ENCODE assay signal across 1 cellular context in the genomic region with DNA sequence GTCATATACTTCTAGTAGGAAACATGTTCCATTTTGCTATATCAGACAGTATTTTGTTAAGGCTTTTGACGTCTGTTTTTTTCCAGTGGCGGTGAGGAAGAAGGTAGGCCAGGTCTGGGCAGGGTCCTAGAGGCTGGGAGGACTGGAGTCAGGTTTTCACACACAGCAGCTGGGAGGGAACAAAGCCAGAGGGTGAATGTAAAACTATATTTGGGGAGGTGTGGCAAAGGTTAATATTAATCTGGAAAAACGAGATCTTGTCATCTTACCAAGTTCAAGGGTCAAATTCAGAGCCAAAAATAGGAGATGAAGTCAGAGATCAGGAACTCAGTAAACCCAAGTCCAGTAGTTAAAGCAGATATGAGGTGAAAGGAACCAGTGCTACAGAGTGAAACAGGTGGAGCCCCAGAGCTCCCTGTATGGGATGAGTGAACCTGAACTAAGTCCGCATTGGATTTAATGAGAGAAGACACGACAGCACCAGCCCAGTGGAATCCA.
TF ChIP-seq lines count a peak whose summit lies in the region.

No MANE protein-coding gene starts in this region.

TF ChIP-seq in HepG2, 621 proteins besides CTCF, POLR2A, EP300 and RAD21 (continues in another document):
- TF ChIP-seq, protein P1, sequence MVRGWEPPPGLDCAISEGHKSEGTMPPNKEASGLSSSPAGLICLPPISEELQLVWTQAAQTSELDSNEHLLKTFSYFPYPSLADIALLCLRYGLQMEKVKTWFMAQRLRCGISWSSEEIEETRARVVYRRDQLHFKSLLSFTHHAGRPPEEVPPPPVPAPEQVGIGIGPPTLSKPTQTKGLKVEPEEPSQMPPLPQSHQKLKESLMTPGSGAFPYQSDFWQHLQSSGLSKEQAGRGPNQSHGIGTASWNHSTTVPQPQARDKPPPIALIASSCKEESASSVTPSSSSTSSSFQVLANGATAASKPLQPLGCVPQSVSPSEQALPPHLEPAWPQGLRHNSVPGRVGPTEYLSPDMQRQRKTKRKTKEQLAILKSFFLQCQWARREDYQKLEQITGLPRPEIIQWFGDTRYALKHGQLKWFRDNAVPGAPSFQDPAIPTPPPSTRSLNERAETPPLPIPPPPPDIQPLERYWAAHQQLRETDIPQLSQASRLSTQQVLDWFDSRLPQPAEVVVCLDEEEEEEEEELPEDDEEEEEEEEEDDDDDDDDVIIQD (CRISPR knock-in tag; IDR thresholded peaks at IDR 0.05; ENCODE audit: low read depth) = peak; percentile 71; the same call in 1 of the 2 replicates
- TF ChIP-seq ZNF567 (CRISPR knock-in tag; IDR thresholded peaks at IDR 0.05; ENCODE audit: borderline replicate concordance) (no peak), FOXP1 (IDR thresholded peaks at IDR 0.05) (no peak), FOXP1 (CRISPR knock-in tag; IDR thresholded peaks at IDR 0.05) (0 out of 2 replicates have a peak, but pooled peaks have one; percentile 15), ZNF468 (CRISPR knock-in tag; IDR thresholded peaks at IDR 0.05) (no peak), THAP8 (CRISPR knock-in tag; IDR thresholded peaks at IDR 0.05; ENCODE audit: borderline replicate concordance) (no peak), HCFC1 (IDR thresholded peaks at IDR 0.05; ENCODE audit: low read depth, low read length) (no peak), SIX4 (CRISPR knock-in tag; IDR thresholded peaks at IDR 0.05) (peak; percentile 76), SUZ12 (IDR thresholded peaks at IDR 0.05; ENCODE audit: low read depth, low read length) (no peak), SMARCC2 (IDR thresholded peaks at IDR 0.05) (no peak), ZNF609 (CRISPR knock-in tag; IDR thresholded peaks at IDR 0.05; ENCODE audit: borderline replicate concordance) (peak; percentile 56; the same call in 1 of the 2 replicates), ZNF670 (CRISPR knock-in tag; IDR thresholded peaks at IDR 0.05; ENCODE audit: borderline replicate concordance) (no peak), FOXO1 (CRISPR knock-in tag; IDR thresholded peaks at IDR 0.05) (peak; percentile 41; the same call in 1 of the 2 replicates), PCBP2 (optimal IDR thresholded peaks at IDR 0.05; ENCODE audit: low read depth, low read length, poor library complexity, severe bottlenecking) (no peak), TBP (CRISPR knock-in tag; IDR thresholded peaks at IDR 0.05) (no peak), GFI1 (CRISPR knock-in tag; IDR thresholded peaks at IDR 0.05; ENCODE audit: borderline replicate concordance) (0 out of 2 replicates have a peak, but pooled peaks have one; percentile 55), SMAD3 (CRISPR knock-in tag; IDR thresholded peaks at IDR 0.05) (no peak), ZFAT (CRISPR knock-in tag; conservative IDR thresholded peaks at IDR 0.05) (no peak), MAZ (IDR thresholded peaks at IDR 0.05; ENCODE audit: borderline replicate concordance, low read depth, low read length) (no peak), MAZ (CRISPR knock-in tag; IDR thresholded peaks at IDR 0.05; ENCODE audit: low read depth) (no peak), NCOR1 (IDR thresholded peaks at IDR 0.05; ENCODE audit: borderline replicate concordance, low read length) (peak; percentile 50; the same call in 1 of the 2 replicates), ZKSCAN5 (CRISPR knock-in tag; IDR thresholded peaks at IDR 0.05) (no peak), ESRRA (CRISPR knock-in tag; IDR thresholded peaks at IDR 0.05; ENCODE audit: low read depth) (no peak), ZNF816 (CRISPR knock-in tag; IDR thresholded peaks at IDR 0.05; ENCODE audit: borderline replicate concordance) (0 out of 2 replicates have a peak, but pooled peaks have one; percentile 32), MED1 (CRISPR knock-in tag; IDR thresholded peaks at IDR 0.05) (peak; percentile 70), ZNF746 (CRISPR knock-in tag; IDR thresholded peaks at IDR 0.05) (no peak; the same call in 1 of the 2 replicates), ZNF33A (CRISPR knock-in tag; IDR thresholded peaks at IDR 0.05; ENCODE audit: borderline replicate concordance) (no peak), HNF4G (IDR thresholded peaks at IDR 0.05; ENCODE audit: borderline replicate concordance, low read depth, low read length) (peak; percentile 71; the same call in 1 of the 2 replicates), HNF4G (CRISPR knock-in tag; IDR thresholded peaks at IDR 0.05; ENCODE audit: borderline replicate concordance, low read depth) (no peak), SKI (IDR thresholded peaks at IDR 0.05; ENCODE audit: partially characterized antibody) (peak; percentile 84), ZFX (CRISPR knock-in tag; IDR thresholded peaks at IDR 0.05; ENCODE audit: low read depth) (0 out of 2 replicates have a peak, but pooled peaks have one; percentile 36), ZNF569 (CRISPR knock-in tag; IDR thresholded peaks at IDR 0.05; ENCODE audit: borderline replicate concordance) (no peak)
- TF ChIP-seq, protein P2, sequence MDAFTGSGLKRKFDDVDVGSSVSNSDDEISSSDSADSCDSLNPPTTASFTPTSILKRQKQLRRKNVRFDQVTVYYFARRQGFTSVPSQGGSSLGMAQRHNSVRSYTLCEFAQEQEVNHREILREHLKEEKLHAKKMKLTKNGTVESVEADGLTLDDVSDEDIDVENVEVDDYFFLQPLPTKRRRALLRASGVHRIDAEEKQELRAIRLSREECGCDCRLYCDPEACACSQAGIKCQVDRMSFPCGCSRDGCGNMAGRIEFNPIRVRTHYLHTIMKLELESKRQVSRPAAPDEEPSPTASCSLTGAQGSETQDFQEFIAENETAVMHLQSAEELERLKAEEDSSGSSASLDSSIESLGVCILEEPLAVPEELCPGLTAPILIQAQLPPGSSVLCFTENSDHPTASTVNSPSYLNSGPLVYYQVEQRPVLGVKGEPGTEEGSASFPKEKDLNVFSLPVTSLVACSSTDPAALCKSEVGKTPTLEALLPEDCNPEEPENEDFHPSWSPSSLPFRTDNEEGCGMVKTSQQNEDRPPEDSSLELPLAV (CRISPR knock-in tag; conservative IDR thresholded peaks at IDR 0.05; ENCODE audit: low read depth) = no peak
- TF ChIP-seq, protein P3, sequence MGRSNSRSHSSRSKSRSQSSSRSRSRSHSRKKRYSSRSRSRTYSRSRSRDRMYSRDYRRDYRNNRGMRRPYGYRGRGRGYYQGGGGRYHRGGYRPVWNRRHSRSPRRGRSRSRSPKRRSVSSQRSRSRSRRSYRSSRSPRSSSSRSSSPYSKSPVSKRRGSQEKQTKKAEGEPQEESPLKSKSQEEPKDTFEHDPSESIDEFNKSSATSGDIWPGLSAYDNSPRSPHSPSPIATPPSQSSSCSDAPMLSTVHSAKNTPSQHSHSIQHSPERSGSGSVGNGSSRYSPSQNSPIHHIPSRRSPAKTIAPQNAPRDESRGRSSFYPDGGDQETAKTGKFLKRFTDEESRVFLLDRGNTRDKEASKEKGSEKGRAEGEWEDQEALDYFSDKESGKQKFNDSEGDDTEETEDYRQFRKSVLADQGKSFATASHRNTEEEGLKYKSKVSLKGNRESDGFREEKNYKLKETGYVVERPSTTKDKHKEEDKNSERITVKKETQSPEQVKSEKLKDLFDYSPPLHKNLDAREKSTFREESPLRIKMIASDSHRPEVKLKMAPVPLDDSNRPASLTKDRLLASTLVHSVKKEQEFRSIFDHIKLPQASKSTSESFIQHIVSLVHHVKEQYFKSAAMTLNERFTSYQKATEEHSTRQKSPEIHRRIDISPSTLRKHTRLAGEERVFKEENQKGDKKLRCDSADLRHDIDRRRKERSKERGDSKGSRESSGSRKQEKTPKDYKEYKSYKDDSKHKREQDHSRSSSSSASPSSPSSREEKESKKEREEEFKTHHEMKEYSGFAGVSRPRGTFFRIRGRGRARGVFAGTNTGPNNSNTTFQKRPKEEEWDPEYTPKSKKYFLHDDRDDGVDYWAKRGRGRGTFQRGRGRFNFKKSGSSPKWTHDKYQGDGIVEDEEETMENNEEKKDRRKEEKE (IDR thresholded peaks at IDR 0.05) = no peak
- TF ChIP-seq, protein P4, sequence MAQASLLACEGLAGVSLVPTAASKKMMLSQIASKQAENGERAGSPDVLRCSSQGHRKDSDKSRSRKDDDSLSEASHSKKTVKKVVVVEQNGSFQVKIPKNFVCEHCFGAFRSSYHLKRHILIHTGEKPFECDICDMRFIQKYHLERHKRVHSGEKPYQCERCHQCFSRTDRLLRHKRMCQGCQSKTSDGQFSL (CRISPR knock-in tag; IDR thresholded peaks at IDR 0.05) = no peak
- TF ChIP-seq, protein P5, sequence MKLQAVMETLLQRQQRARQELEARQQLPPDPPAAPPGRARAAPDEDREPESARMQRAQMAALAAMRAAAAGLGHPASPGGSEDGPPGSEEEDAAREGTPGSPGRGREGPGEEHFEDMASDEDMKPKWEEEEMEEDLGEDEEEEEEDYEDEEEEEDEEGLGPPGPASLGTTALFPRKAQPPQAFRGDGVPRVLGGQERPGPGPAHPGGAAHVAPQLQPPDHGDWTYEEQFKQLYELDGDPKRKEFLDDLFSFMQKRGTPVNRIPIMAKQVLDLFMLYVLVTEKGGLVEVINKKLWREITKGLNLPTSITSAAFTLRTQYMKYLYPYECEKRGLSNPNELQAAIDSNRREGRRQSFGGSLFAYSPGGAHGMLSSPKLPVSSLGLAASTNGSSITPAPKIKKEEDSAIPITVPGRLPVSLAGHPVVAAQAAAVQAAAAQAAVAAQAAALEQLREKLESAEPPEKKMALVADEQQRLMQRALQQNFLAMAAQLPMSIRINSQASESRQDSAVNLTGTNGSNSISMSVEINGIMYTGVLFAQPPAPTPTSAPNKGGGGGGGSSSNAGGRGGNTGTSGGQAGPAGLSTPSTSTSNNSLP (IDR thresholded peaks at IDR 0.05; ENCODE audit: low read depth, low read length) = peak; percentile 87
- TF ChIP-seq, protein P6, sequence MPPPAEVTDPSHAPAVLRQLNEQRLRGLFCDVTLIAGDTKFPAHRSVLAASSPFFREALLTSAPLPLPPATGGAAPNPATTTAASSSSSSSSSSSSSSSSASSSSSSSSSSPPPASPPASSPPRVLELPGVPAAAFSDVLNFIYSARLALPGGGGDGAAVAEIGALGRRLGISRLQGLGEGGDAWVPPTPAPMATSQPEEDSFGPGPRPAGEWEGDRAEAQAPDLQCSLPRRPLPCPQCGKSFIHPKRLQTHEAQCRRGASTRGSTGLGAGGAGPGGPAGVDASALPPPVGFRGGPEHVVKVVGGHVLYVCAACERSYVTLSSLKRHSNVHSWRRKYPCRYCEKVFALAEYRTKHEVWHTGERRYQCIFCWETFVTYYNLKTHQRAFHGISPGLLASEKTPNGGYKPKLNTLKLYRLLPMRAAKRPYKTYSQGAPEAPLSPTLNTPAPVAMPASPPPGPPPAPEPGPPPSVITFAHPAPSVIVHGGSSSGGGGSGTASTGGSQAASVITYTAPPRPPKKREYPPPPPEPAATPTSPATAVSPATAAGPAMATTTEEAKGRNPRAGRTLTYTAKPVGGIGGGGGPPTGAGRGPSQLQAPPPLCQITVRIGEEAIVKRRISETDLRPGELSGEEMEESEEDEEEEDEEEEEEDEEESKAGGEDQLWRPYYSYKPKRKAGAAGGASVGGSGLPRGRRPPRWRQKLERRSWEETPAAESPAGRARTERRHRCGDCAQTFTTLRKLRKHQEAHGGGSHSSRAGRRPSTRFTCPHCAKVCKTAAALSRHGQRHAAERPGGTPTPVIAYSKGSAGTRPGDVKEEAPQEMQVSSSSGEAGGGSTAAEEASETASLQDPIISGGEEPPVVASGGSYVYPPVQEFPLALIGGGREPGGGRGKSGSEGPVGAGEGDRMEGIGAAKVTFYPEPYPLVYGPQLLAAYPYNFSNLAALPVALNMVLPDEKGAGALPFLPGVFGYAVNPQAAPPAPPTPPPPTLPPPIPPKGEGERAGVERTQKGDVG (CRISPR knock-in tag; IDR thresholded peaks at IDR 0.05; ENCODE audit: borderline replicate concordance) = no peak
